21 cellular contexts compared by ENCODE assay signal in genomic region chr10:114345701-114346100, GRCh38.
"Had no signal": no experiment of that assay in that cellular context is flagged by ENCODE, and none has a peak within 500 bp of the region (broad histone marks: within the 10 kb centered on the region; RNA-seq: fewer than 3 reads in every experiment).

No MANE protein-coding gene starts in this region.

- H3K27me3 Mint-ChIP-seq: activated T-cell treated with anti-CD3 and anti-CD28 coated beads, Interleukin-2, amount 50 U/mL, for 24 hours; activated T-helper 17 cell treated with anti-CD3 and anti-CD28 coated beads, Interleukin-2, amount 50 U/mL, for 72 hours had no signal

- H3K4me3 Mint-ChIP-seq: activated naive CD8-positive, alpha-beta T cell treated with anti-CD3 and anti-CD28 coated beads, Interleukin-2, amount 10 ng/mL, durations not matched to agents 7 days and 5 days; activated T-cell treated with anti-CD3 and anti-CD28 coated beads, Interleukin-2, amount 50 U/mL, for 24 hours; activated T-helper 17 cell treated with anti-CD3 and anti-CD28 coated beads, Interleukin-2, amount 50 U/mL, for 72 hours; immature natural killer cell; stimulated activated memory B cell treated with anti-CD40 and anti-IgM and Interleukin-4, amounts not matched to agents 10 μg/mL and 1 μg/mL and 100 μg/mL, for 72 hours had no signal

- H3K36me3 Mint-ChIP-seq: activated naive CD8-positive, alpha-beta T cell treated with anti-CD3 and anti-CD28 coated beads, Interleukin-2, amount 10 ng/mL, durations not matched to agents 7 days and 5 days; immature natural killer cell; stimulated activated memory B cell treated with anti-CD40 and anti-IgM and Interleukin-4, amounts not matched to agents 10 μg/mL and 1 μg/mL and 100 μg/mL, for 72 hours had no signal

- H3K36me3 ChIP-seq: left lung, right atrium auricular region, SJSA1, upper lobe of left lung had no signal

- H3K4me3 ChIP-seq: left lung, psoas muscle, right atrium auricular region, SJSA1, testis, upper lobe of left lung had no signal

- H3K4me1 Mint-ChIP-seq: immature natural killer cell; stimulated activated memory B cell treated with anti-CD40 and anti-IgM and Interleukin-4, amounts not matched to agents 10 μg/mL and 1 μg/mL and 100 μg/mL, for 72 hours had no signal

- H3K4me1 ChIP-seq: foreskin keratinocyte, psoas muscle had no signal

- H3K27me3 ChIP-seq: foreskin keratinocyte, left lung, right atrium auricular region, SJSA1, testis, upper lobe of left lung had no signal

- ATAC-seq: activated T-helper 17 cell treated with anti-CD3 and anti-CD28 coated beads, Interleukin-2, amount 50 U/mL, for 72 hours; foreskin keratinocyte; left lung; psoas muscle; stimulated activated memory B cell treated with anti-CD40 and anti-IgM and Interleukin-4, amounts not matched to agents 10 μg/mL and 1 μg/mL and 100 μg/mL, for 72 hours had no signal

- H3K27ac ChIP-seq: foreskin keratinocyte, left lung, psoas muscle, right atrium auricular region, SJSA1, upper lobe of left lung had no signal

- H3K27ac Mint-ChIP-seq: activated naive CD8-positive, alpha-beta T cell treated with anti-CD3 and anti-CD28 coated beads, Interleukin-2, amount 10 ng/mL, durations not matched to agents 7 days and 5 days; activated T-cell treated with anti-CD3 and anti-CD28 coated beads, Interleukin-2, amount 50 U/mL, for 24 hours; activated T-helper 17 cell treated with anti-CD3 and anti-CD28 coated beads, Interleukin-2, amount 50 U/mL, for 72 hours; immature natural killer cell; stimulated activated memory B cell treated with anti-CD40 and anti-IgM and Interleukin-4, amounts not matched to agents 10 μg/mL and 1 μg/mL and 100 μg/mL, for 72 hours had no signal

- H3K9me3 Mint-ChIP-seq: activated naive CD8-positive, alpha-beta T cell treated with anti-CD3 and anti-CD28 coated beads, Interleukin-2, amount 10 ng/mL, durations not matched to agents 7 days and 5 days; activated T-cell treated with anti-CD3 and anti-CD28 coated beads, Interleukin-2, amount 50 U/mL, for 24 hours; activated T-helper 17 cell treated with anti-CD3 and anti-CD28 coated beads, Interleukin-2, amount 50 U/mL, for 72 hours; immature natural killer cell; stimulated activated memory B cell treated with anti-CD40 and anti-IgM and Interleukin-4, amounts not matched to agents 10 μg/mL and 1 μg/mL and 100 μg/mL, for 72 hours had no signal

- DNase-seq: activated CD4-positive, alpha-beta T cell treated with anti-CD3 and anti-CD28 coated beads, Interleukin-2, amount 50 U/mL, for 4 hours; activated CD8-positive, alpha-beta memory T cell treated with anti-CD3 and anti-CD28 coated beads for 24 hours; activated CD8-positive, alpha-beta memory T cell treated with anti-CD3 and anti-CD28 coated beads, Interleukin-2, amount 50 U/mL, for 4 hours; activated naive CD8-positive, alpha-beta T cell treated with anti-CD3 and anti-CD28 coated beads, Interleukin-2, amount 10 ng/mL, durations not matched to agents 7 days and 5 days; activated T-cell treated with anti-CD3 and anti-CD28 coated beads, Interleukin-2, amount 50 U/mL, for 24 hours; amniotic stem cell; cerebellar nuclear complex; erythroblast; foreskin keratinocyte; immature natural killer cell; left lung; mammary epithelial cell; psoas muscle; stimulated activated CD4-positive, alpha-beta T cell treated with anti-CD3 and anti-CD28 coated beads, Interleukin-2, amount 100 ng/mL, for 24 hours; T-helper 1 cell; testis had no signal

- H3K9me3 ChIP-seq: left lung, psoas muscle, right atrium auricular region, SJSA1, testis, upper lobe of left lung had no signal
